ENCODE assay signal across 24 cellular contexts in genomic region chr2:25887624-25888242, GRCh38.
"Had no signal": no experiment of that assay in that cellular context is flagged by ENCODE, and none has a peak within 500 bp of the region (broad histone marks: within the 10 kb centered on the region; RNA-seq: fewer than 3 reads in every experiment).

No MANE protein-coding gene starts in this region.

- H3K4me1 ChIP-seq: adrenal gland had no signal

- H3K36me3 ChIP-seq: adrenal gland had no signal

- H3K27ac ChIP-seq: adrenal gland had no signal

- H3K4me3 ChIP-seq: adrenal gland had no signal

- DNase-seq: activated CD4-positive, alpha-beta T cell treated with anti-CD3 and anti-CD28 coated beads for 48 hours; activated CD4-positive, alpha-beta T cell treated with anti-CD3 and anti-CD28 coated beads, Interleukin-2, amount 50 U/mL, for 4 hours; activated CD4-positive, CD25-positive, alpha-beta regulatory T cell treated with anti-CD3 and anti-CD28 coated beads, Interleukin-2, amount 50 U/mL, for 72 hours; activated CD8-positive, alpha-beta memory T cell treated with anti-CD3 and anti-CD28 coated beads, Interleukin-2, amount 50 U/mL, for 48 hours; activated CD8-positive, alpha-beta T cell treated with anti-CD3 and anti-CD28 coated beads, Interleukin-2, amount 10 ng/mL, durations not matched to agents 7 days and 5 days; activated naive CD4-positive, alpha-beta T cell treated with anti-CD3 and anti-CD28 coated beads, Interleukin-2, amount 50 U/mL, for 16 hours; activated naive CD8-positive, alpha-beta T cell treated with anti-CD3 and anti-CD28 coated beads, Interleukin-2, amount 10 ng/mL, durations not matched to agents 7 days and 5 days; activated T-cell treated with anti-CD3 and anti-CD28 coated beads, Interleukin-2, amount 50 U/mL, for 1 hour; adrenal gland; anterior cingulate cortex; cerebellar nuclear complex; KG1; NCI-H1048; NCI-H1930; NCI-H2171; NCI-H226; NCI-H510A; NCI-H526 treated with DMSO at 0.1 percent for 48 hours; NCI-H82; PC-3; SHP77; T-helper 1 cell had no signal

- H3K9me3 ChIP-seq: adrenal gland had no signal

- FAIRE-seq: colon, RCC 7860 had no signal
